8 cellular contexts compared by ENCODE assay signal in the genomic region with DNA sequence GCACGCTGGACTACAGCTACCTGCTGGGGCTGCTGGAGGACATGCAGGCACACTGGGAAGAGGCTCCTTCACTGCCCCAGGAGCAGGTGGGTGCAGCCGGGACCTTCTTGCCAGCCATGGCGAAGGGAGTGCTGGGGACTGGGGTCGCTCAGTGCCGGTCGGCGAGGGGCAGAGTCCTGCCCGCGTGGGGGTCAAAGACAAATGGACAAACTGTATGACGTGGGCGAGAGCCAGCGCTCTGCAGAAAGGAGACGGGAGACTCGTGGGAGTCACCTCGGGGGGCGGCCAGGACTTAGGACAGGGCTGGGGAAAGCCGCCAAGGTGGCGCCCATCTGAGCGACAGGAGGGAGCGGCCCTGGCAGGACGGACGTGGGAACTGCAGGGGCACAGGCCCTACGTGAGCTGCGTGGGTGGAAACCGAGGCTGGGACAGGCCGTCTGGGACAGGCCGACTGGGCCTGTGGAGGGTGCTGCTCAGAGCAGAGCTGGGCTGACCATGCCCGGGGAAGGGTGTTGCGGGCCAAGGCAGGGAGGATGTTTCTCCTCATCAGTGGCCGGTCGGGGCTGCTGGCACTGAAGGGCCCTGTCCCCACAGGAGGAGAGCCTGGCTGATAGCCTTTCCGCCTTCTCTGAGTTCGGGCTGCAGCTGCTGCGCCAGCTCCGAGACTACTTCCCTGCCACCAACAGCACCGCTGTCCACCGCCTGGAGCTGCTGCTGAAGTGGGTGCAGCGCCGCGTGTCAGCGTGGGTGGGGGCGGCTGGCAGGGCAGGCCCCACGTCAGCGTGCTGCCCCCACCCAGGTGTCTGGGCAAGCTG. TPM values are rescaled to one million over a fixed set of nuclear protein-coding genes. Genes with fewer than 3 reads are reported as not detected.
DNase-seq lines count a peak whose midpoint lies in the region; ATAC-seq lines count a peak whose summit lies in the region.

No MANE protein-coding gene starts in this region.

- H3K27me3 ChIP-seq in CD4-positive, alpha-beta memory T cell (ENCODE audit: insufficient read depth, low read length) = no peaks in the 10 kb centered on the region

- H3K27me3 Mint-ChIP-seq in CD4-positive, alpha-beta memory T cell = no peaks in the 10 kb centered on the region
- H3K27me3 Mint-ChIP-seq in central memory CD8-positive, alpha-beta T cell = no peaks in the 10 kb centered on the region
- H3K27me3 Mint-ChIP-seq in naive thymus-derived CD8-positive, alpha-beta T cell = no peaks in the 10 kb centered on the region

- no peak overlapping the region for H3K4me3 ChIP-seq in CD4-positive, alpha-beta memory T cell (ENCODE audit: low read length in 2 of 2)

- H3K36me3 ChIP-seq in CD4-positive, alpha-beta memory T cell (ENCODE audit: insufficient read depth, low read length) = peaks cover under 1% of the 10 kb centered on the region

- no peak for ATAC-seq in central memory CD8-positive, alpha-beta T cell (replicated peaks; ENCODE audit: extremely low read depth, poor library complexity, severe bottlenecking)
- ATAC-seq in naive thymus-derived CD8-positive, alpha-beta T cell = no peak
- no peak for ATAC-seq in HG02884 (IDR thresholded peaks at IDR 0.05; ENCODE audit: unreplicated experiment)

- no peaks in the 10 kb centered on the region for H3K9me3 Mint-ChIP-seq in CD4-positive, alpha-beta memory T cell
- H3K9me3 Mint-ChIP-seq in central memory CD8-positive, alpha-beta T cell = no peaks in the 10 kb centered on the region
- H3K9me3 Mint-ChIP-seq in naive thymus-derived CD8-positive, alpha-beta T cell = no peaks in the 10 kb centered on the region

- peaks cover 0 to 5% of the 10 kb centered on the region in 2 donors for H3K36me3 Mint-ChIP-seq in CD4-positive, alpha-beta memory T cell
- peaks cover 16% of the 10 kb centered on the region for H3K36me3 Mint-ChIP-seq in central memory CD8-positive, alpha-beta T cell (ENCODE audit: insufficient read depth)
- peaks cover 0 to 2% (median 0%) of the 10 kb centered on the region in 3 donors for H3K36me3 Mint-ChIP-seq in naive thymus-derived CD8-positive, alpha-beta T cell

- peak overlapping the region; percentile 7 to 85 (median 59) for H3K27ac Mint-ChIP-seq in CD4-positive, alpha-beta memory T cell
- peak overlapping the region; percentile 64 for H3K27ac Mint-ChIP-seq in central memory CD8-positive, alpha-beta T cell (ENCODE audit: low read depth)
- peak overlapping the region in 8 of 10 donors; percentile 15 to 84 (median 63) for H3K27ac Mint-ChIP-seq in naive thymus-derived CD8-positive, alpha-beta T cell

- intact Hi-C loops in CD4-positive, alpha-beta memory T cell (cut with micrococcal nuclease) = loop anchor here (1.0 to 2.0 kb wide), 3 partner anchors 10 to 43 kb away; a partner anchor contains a TSS

- no peaks in the 10 kb centered on the region for H3K9me3 ChIP-seq in CD4-positive, alpha-beta memory T cell (ENCODE audit: control insufficient read depth in 1 of 2, low read length in 2 of 2)

- peak overlapping the region in 7 of 8 donors; percentile 66 to 83 (median 79) for H3K4me3 Mint-ChIP-seq in CD4-positive, alpha-beta memory T cell
- H3K4me3 Mint-ChIP-seq in central memory CD8-positive, alpha-beta T cell = peak overlapping the region; percentile 65
- H3K4me3 Mint-ChIP-seq in naive thymus-derived CD8-positive, alpha-beta T cell = peak overlapping the region; percentile 69 to 87 (median 79)

- DNase-seq in CD4-positive, alpha-beta memory T cell = no peak
- DNase-seq in HPDE6-E6E7 (ENCODE audit: extremely low spot score) (peak; percentile 19), NCI-H526 treated with DMSO at 0.1 percent for 48 hours (lab: John Stamatoyannopoulos, UW) (no peak), activated gamma-delta T cell (lab: John Stamatoyannopoulos, UW) (no peak)
- DNase-seq in central memory CD8-positive, alpha-beta T cell (ENCODE audit: low spot score in 2 of 2) = no peak
- no peak for DNase-seq in naive thymus-derived CD8-positive, alpha-beta T cell
- DNase-seq in activated effector memory CD4-positive, alpha-beta T cell treated with Interleukin-2 at 50 U/mL for 16 hours = no peak

- POLR2A ChIA-PET in CD4-positive, alpha-beta memory T cell (lab: Charles Lee; ENCODE audit: partially characterized antibody) = interaction anchor here (0.7 to 2.3 kb wide), 4 partner anchors 9 to 34 kb away, joined by 3 to 16 read pairs (median 10); a partner anchor contains a TSS
- POLR2A ChIA-PET in naive thymus-derived CD8-positive, alpha-beta T cell (lab: Charles Lee) = interaction anchor here (0.6 to 2.5 kb wide), 8 partner anchors 7 to 484 kb away, joined by 3 to 17 read pairs (median 6); a partner anchor contains a TSS

- peaks cover 19% of the 10 kb centered on the region for H3K4me1 ChIP-seq in CD4-positive, alpha-beta memory T cell (ENCODE audit: insufficient read depth, low read length)

- H3K4me1 Mint-ChIP-seq in CD4-positive, alpha-beta memory T cell = peaks cover 6 to 22% (median 15%) of the 10 kb centered on the region in 4 donors
- H3K4me1 Mint-ChIP-seq in central memory CD8-positive, alpha-beta T cell = peaks cover 18% of the 10 kb centered on the region
- H3K4me1 Mint-ChIP-seq in naive thymus-derived CD8-positive, alpha-beta T cell = peaks cover 10 to 21% (median 16%) of the 10 kb centered on the region in 4 donors

- peak overlapping the region; percentile 15 for H3K27ac ChIP-seq in CD4-positive, alpha-beta memory T cell (ENCODE audit: low read depth, low read length)

- CTCF ChIA-PET in CD4-positive, alpha-beta memory T cell (lab: Charles Lee; ENCODE audit: partially characterized antibody) = interaction anchor here (0.7 to 2.1 kb wide), 5 partner anchors 11 to 44 kb away, joined by 3 to 7 read pairs (median 5); a partner anchor contains a TSS

RNA-seq across cellular contexts. Expression of a gene that starts 8.0 kb away (rescaled TPM):
- 10 to 100 TPM; 38.1 to 40.3 TPM for total RNA-seq in CD4-positive, alpha-beta memory T cell
- polyA plus RNA-seq in CD4-positive, alpha-beta memory T cell = 100 to 1,000 TPM in 1 of 2 donors, 10 to 100 TPM in 1; 99.0 to 116 TPM
- 10 to 100 TPM; 37.1 to 41.2 TPM for total RNA-seq in naive thymus-derived CD8-positive, alpha-beta T cell
- 10 to 100 TPM; 88.8 to 99.4 (median 96.3) TPM for polyA plus RNA-seq in naive thymus-derived CD8-positive, alpha-beta T cell

RNA-seq across cellular contexts. Expression of a gene that starts 8.1 kb away (rescaled TPM):
- total RNA-seq in CD4-positive, alpha-beta memory T cell = 10 to 100 TPM; 58.7 to 61.5 TPM
- polyA plus RNA-seq in CD4-positive, alpha-beta memory T cell = 10 to 100 TPM; 51.8 to 53.7 TPM
- total RNA-seq in naive thymus-derived CD8-positive, alpha-beta T cell = 10 to 100 TPM; 56.9 to 65.2 TPM
- 10 to 100 TPM; 44.4 to 57.8 (median 56.6) TPM for polyA plus RNA-seq in naive thymus-derived CD8-positive, alpha-beta T cell

RNA-seq across cellular contexts. Expression of a gene that starts 10.2 kb away (rescaled TPM):
- total RNA-seq in CD4-positive, alpha-beta memory T cell = 10 to 100 TPM; 18.3 to 19.7 TPM
- polyA plus RNA-seq in CD4-positive, alpha-beta memory T cell = 1 to 10 TPM; 1.0 to 6.7 TPM
- total RNA-seq in naive thymus-derived CD8-positive, alpha-beta T cell = 1 to 10 TPM; 3.0 to 5.3 TPM
- polyA plus RNA-seq in naive thymus-derived CD8-positive, alpha-beta T cell = 1 to 10 TPM in 1 of 3 donors, under 1 TPM in 2; 0.06 to 1.5 (median 0.85) TPM

RNA-seq across cellular contexts. Expression of a gene that starts 34.2 kb away (rescaled TPM):
- 100 to 1,000 TPM; 170 to 177 TPM for total RNA-seq in CD4-positive, alpha-beta memory T cell
- polyA plus RNA-seq in CD4-positive, alpha-beta memory T cell = 100 to 1,000 TPM; 100 to 106 TPM
- 100 to 1,000 TPM; 236 to 250 TPM for total RNA-seq in naive thymus-derived CD8-positive, alpha-beta T cell
- 10 to 100 TPM; 87.5 to 89.6 (median 89.0) TPM for polyA plus RNA-seq in naive thymus-derived CD8-positive, alpha-beta T cell
